Comparison of ENCODE assay signal across 22 cellular contexts in genomic region chr4:82542642-82543041, GRCh38. TPM values are rescaled to one million over a fixed set of nuclear protein-coding genes. Genes with fewer than 3 reads are reported as not detected.
DNase-seq lines count a peak whose midpoint lies in the region; ATAC-seq, FAIRE-seq and TF ChIP-seq lines count a peak whose summit lies in the region.
"Had no signal": no experiment of that assay in that cellular context is flagged by ENCODE, and none has a peak within 500 bp of the region (broad histone marks: within the 10 kb centered on the region; RNA-seq: fewer than 3 reads in every experiment).

No MANE protein-coding gene starts in this region.

- H3K9ac ChIP-seq in IMR-90 (ENCODE audit: low read depth, low read length) (no peak overlapping the region), K562 (ENCODE audit: insufficient read depth in 1 of 2, low read depth in 2 of 2, low read length in 2 of 2) (no peak overlapping the region)
- H3K9ac ChIP-seq: GM23248 had no signal

- H3K79me2 ChIP-seq in K562 (ENCODE audit: control insufficient read depth, insufficient read depth, low read length), result no peaks in the 10 kb centered on the region

- H3K9me3 ChIP-seq in IMR-90 (ENCODE audit: control insufficient read depth, insufficient read depth, low read length), result no peaks in the 10 kb centered on the region
- H3K9me3 ChIP-seq in K562 (replicated peaks; ENCODE audit: control insufficient read depth, insufficient read depth, low read depth, low read length), result no peaks in the 10 kb centered on the region
- H3K9me3 ChIP-seq in mucosa of descending colon, result no peaks in the 10 kb centered on the region
- H3K9me3 ChIP-seq: A549, Caco-2 had no signal

- H4K20me1 ChIP-seq in IMR-90 (ENCODE audit: insufficient read depth, low read length), result no peaks in the 10 kb centered on the region
- H4K20me1 ChIP-seq in K562 (replicated peaks; ENCODE audit: control insufficient read depth, insufficient read depth, low read length), result no peaks in the 10 kb centered on the region

- no peak overlapping the region for H3K18ac ChIP-seq in IMR-90 (ENCODE audit: low read depth, low read length)

- H2BK15ac ChIP-seq in IMR-90 (ENCODE audit: low read depth, low read length), result no peak overlapping the region

- H3K9me1 ChIP-seq in IMR-90 (ENCODE audit: insufficient read depth, low read length) (no peaks in the 10 kb centered on the region), K562 (ENCODE audit: control insufficient read depth, insufficient read depth, low read length) (no peaks in the 10 kb centered on the region)

- FAIRE-seq in K562 (lab: Jason Lieb, UNC), result peak; percentile 48
- FAIRE-seq: A549, D721Med, GM12878, H54, HTR-8/SVneo had no signal

- H3K4me2 ChIP-seq in IMR-90 (ENCODE audit: low read depth, low read length), result peak overlapping the region; percentile 42; the same call in 1 of the 2 replicates
- no peak overlapping the region for H3K4me2 ChIP-seq in K562 (ENCODE audit: insufficient read depth, low read length)
- H3K4me2 ChIP-seq: A549 had no signal

- no peaks in the 10 kb centered on the region for H3K79me1 ChIP-seq in IMR-90 (ENCODE audit: low read depth in 1 of 2, low read length in 2 of 2)

- H3K27ac ChIP-seq in IMR-90 (ENCODE audit: insufficient read depth, low read length) (no peak overlapping the region), K562 (ENCODE audit: extremely low read depth, low read depth, low read length) (no peak overlapping the region)
- H3K27ac ChIP-seq: 22Rv1, A549, C4-2B, GM23248 had no signal

- H3K27me3 ChIP-seq in IMR-90 (ENCODE audit: control insufficient read depth, insufficient read depth, low read length), result peaks cover 6% of the 10 kb centered on the region
- peaks cover 4 to 5% of the 10 kb centered on the region in 2 experiments; a peak in 4 of 5 replicates for H3K27me3 ChIP-seq in K562 (ENCODE audit: control insufficient read depth in 2 of 2, insufficient read depth in 2 of 2, low read length in 2 of 2)

- POLR2A ChIA-PET in IMR-90 (lab: Charles Lee; ENCODE audit: unreplicated experiment), result no interaction called here
- POLR2A ChIA-PET in K562 (lab: Yijun Ruan, JAX), result interaction anchor here (0.6 kb wide), 1 partner anchor 11 kb away, joined by 3 read pairs; no protein-coding TSS in a partner anchor

- no peak overlapping the region for H2AK9ac ChIP-seq in IMR-90 (replicated peaks; ENCODE audit: low read depth, low read length, poor library complexity)

- no CpG with 5 or more reads among the region's 3 CpGs for WGBS in IMR-90 (ENCODE audit: extremely low coverage in 2 of 2, insufficient read length in 1 of 2), 2 experiments
- 6% methylated on average over 3 of the region's 3 CpGs for WGBS in K562 (ENCODE audit: insufficient coverage, low coverage, missing lambda C conversion rate)

- dilution Hi-C loops in IMR-90 (cut with HindIII; ENCODE audit: low sequenced_read_pairs, unreplicated experiment), result no loop called here

- TF ChIP-seq EP300 in K562 (IDR thresholded peaks at IDR 0.05; ENCODE audit: low read length), result no peak

- H3K4ac ChIP-seq in IMR-90 (ENCODE audit: low read depth, low read length), result no peak overlapping the region

- no peak overlapping the region for H4K8ac ChIP-seq in IMR-90 (ENCODE audit: low read depth in 2 of 2, low read length in 2 of 2)

- BruUV-seq in IMR-90 (replicated peaks; lab: Mats Ljungman, UMichigan) (no TSS peak), K562 (replicated peaks; lab: Mats Ljungman, UMichigan) (no TSS peak)

- no peak overlapping the region for H2BK20ac ChIP-seq in IMR-90 (ENCODE audit: low read depth, low read length)

- H2BK5ac ChIP-seq in IMR-90 (ENCODE audit: low read depth, low read length, poor library complexity, severe bottlenecking), result no peak overlapping the region

- H3K36me3 ChIP-seq in IMR-90 (ENCODE audit: control insufficient read depth, insufficient read depth, low read length) (no peaks in the 10 kb centered on the region), K562 (ENCODE audit: control insufficient read depth, insufficient read depth, low read length) (no peaks in the 10 kb centered on the region), mucosa of descending colon (ENCODE audit: low read depth) (no peaks in the 10 kb centered on the region)

- no peak overlapping the region for H3K14ac ChIP-seq in IMR-90 (replicated peaks; ENCODE audit: low read depth, low read length)

- no peak overlapping the region for H4K91ac ChIP-seq in IMR-90 (ENCODE audit: insufficient read depth, low read depth, low read length)

- TF ChIP-seq CTCF in IMR-90 (conservative IDR thresholded peaks at IDR 0.05; ENCODE audit: low read depth, low read length) (no peak), K562 (IDR thresholded peaks at IDR 0.05 in 2 of 3, conservative IDR thresholded peaks at IDR 0.05 in 1 of 3; ENCODE audit: insufficient read depth in 2 of 3, low read depth in 1 of 3, low read length in 3 of 3) (no peak), mucosa of descending colon (IDR thresholded peaks at IDR 0.05) (no peak)

- TF ChIP-seq RAD21 in IMR-90 (IDR thresholded peaks at IDR 0.05; ENCODE audit: low read length), result no peak
- TF ChIP-seq RAD21 in K562 (CRISPR knock-in tag; conservative IDR thresholded peaks at IDR 0.05 in 1 of 2, IDR thresholded peaks at IDR 0.05 in 1 of 2), result no peak

- H3K4me3 ChIP-seq in IMR-90 (ENCODE audit: insufficient read depth, low read depth, low read length) (no peak overlapping the region), K562 (no peak overlapping the region), mucosa of descending colon (no peak overlapping the region)
- H3K4me3 ChIP-seq: A549, GM12878, GM23248 had no signal

- intact Hi-C loops in IMR-90 (cut with micrococcal nuclease) (no loop called here), K562 (cut with micrococcal nuclease) (no loop called here), mucosa of descending colon (cut with DNase I, micrococcal nuclease) (no loop called here)

- TF ChIP-seq POLR2A in IMR-90 (IDR thresholded peaks at IDR 0.05; ENCODE audit: low read depth, low read length) (no peak), K562 (conservative IDR thresholded peaks at IDR 0.05) (no peak)

- CTCF ChIA-PET in IMR-90 (lab: Yijun Ruan, JAX), result no interaction called here
- CTCF ChIA-PET in K562 (lab: Yijun Ruan, JAX; ENCODE audit: low intra/inter-chr PET ratio), result no interaction called here

- H2AK5ac ChIP-seq in IMR-90 (ENCODE audit: low read depth, low read length), result no peak overlapping the region

- H2AFZ ChIP-seq in IMR-90 (replicated peaks; ENCODE audit: low read length, poor library complexity) (no peak overlapping the region), K562 (ENCODE audit: low read depth, low read length) (no peak overlapping the region)
- H2AFZ ChIP-seq: GM23248 had no signal

- H4K5ac ChIP-seq in IMR-90 (ENCODE audit: low read depth, low read length), result no peak overlapping the region

- ATAC-seq in IMR-90 (ENCODE audit: low read depth), result no peak
- no peak for ATAC-seq in K562
- ATAC-seq in mucosa of descending colon, result peak; percentile 45
- ATAC-seq in HG02840 (IDR thresholded peaks at IDR 0.05; ENCODE audit: low FRiP score, unreplicated experiment), result no peak
- ATAC-seq: A549, GM12878 had no signal

- H3K4me1 ChIP-seq in IMR-90 (ENCODE audit: control insufficient read depth, insufficient read depth, low read length) (no peaks in the 10 kb centered on the region), K562 (replicated peaks in 1 of 2; ENCODE audit: control insufficient read depth in 2 of 2, insufficient read depth in 2 of 2, low read length in 2 of 2) (no peaks in the 10 kb centered on the region), mucosa of descending colon (ENCODE audit: low read depth) (no peaks in the 10 kb centered on the region)
- H3K4me1 ChIP-seq: A549 had no signal

- H3K56ac ChIP-seq in IMR-90 (ENCODE audit: extremely low read depth, insufficient read depth, low read length), result no peak overlapping the region

- no peak overlapping the region for H3K23ac ChIP-seq in IMR-90 (ENCODE audit: low read depth, low read length)

- peak; percentile 33 for DNase-seq in DMS53 (lab: John Stamatoyannopoulos, UW)
- DNase-seq in DMS53 treated with DMSO at 0.1 percent for 48 hours (lab: John Stamatoyannopoulos, UW; ENCODE audit: unreplicated experiment), result no peak
- DNase-seq in IMR-90, result no peak
- no peak for DNase-seq in K562 (ENCODE audit: extremely low read depth in 1 of 4, low spot score in 3 of 4)
- DNase-seq in mucosa of descending colon, result no peak
- DNase-seq in DMS 273 (lab: John Stamatoyannopoulos, UW; ENCODE audit: unreplicated experiment), result no peak
- DNase-seq: AML-193; Caco-2; CD4-positive, alpha-beta T cell; DMS153; DND-41; EL; GM23248; HCEC 1CT had no signal

- H2BK120ac ChIP-seq in IMR-90 (ENCODE audit: low read depth, low read length), result no peak overlapping the region

- in situ Hi-C loops in IMR-90 (cut with MboI; ENCODE audit: low sequenced_read_pairs), result no loop called here
- in situ Hi-C loops in K562 (cut with MboI), result no loop called here

TF ChIP-seq in IMR-90, 13 proteins besides CTCF, POLR2A, EP300 and RAD21 (continues in another document):
- TF ChIP-seq SMC3 (IDR thresholded peaks at IDR 0.05; ENCODE audit: low read depth, low read length) (no peak), CHD1 (IDR thresholded peaks at IDR 0.05; ENCODE audit: low read depth, low read length) (no peak)

TF ChIP-seq in K562, 482 proteins besides CTCF, POLR2A, EP300 and RAD21 (continues in another document):
- TF ChIP-seq EP400 (IDR thresholded peaks at IDR 0.05), result no peak
- no peak for TF ChIP-seq MCM7 (IDR thresholded peaks at IDR 0.05)
- no peak for TF ChIP-seq MXI1 (IDR thresholded peaks at IDR 0.05; ENCODE audit: low read depth, low read length)

RNA-seq across cellular contexts. Expression of gene TMEM150C, which starts 19.1 kb away (rescaled TPM):
- total RNA-seq in IMR-90 (2012; rRNA removed) (under 0.01 and 0.36 TPM in 2 replicates), K562 (2014; rRNA removed) (not detected in 2 replicates), K562 (2014; rRNA removed; fragmentation: Illumina TruSeq; extraction: Trizol) (not detected in 2 replicates), K562 (2015; rRNA removed; fragmentation: Illumina TruSeq; extraction: Trizol) (not detected in 2 replicates), K562 (2021) (0.07 TPM in 2 replicates), mucosa of descending colon (1 to 10 TPM; 1.6 to 9.4 (median 3.4) TPM)
- polyA plus RNA-seq in IMR-90 (2012; rRNA removed) (0.09 and 0.10 TPM in 2 replicates), K562 (2011; rRNA removed) (not detected in 2 replicates), K562 (2014; fragmentation: Illumina TruSeq; extraction: Trizol) (not detected in 2 replicates), K562 (2014; fragmentation: Nextera tagmentation; extraction: Ambion mirVana) (not detected), K562 (2014; rRNA removed) (not detected in 2 replicates)
- 0.03 TPM in 2 replicates for polyA plus RNA-seq in IMR-90 (2012; cell fraction: cytosol; rRNA removed)
- polyA plus RNA-seq in IMR-90 (2012; cell fraction: nucleus; rRNA removed; ENCODE audit: low replicate concordance), result 0.02 and 0.03 TPM in 2 replicates
- total RNA-seq in K562 (2011; cell fraction: chromatin; rRNA removed; ENCODE audit: low replicate concordance), result not detected in 2 replicates
- total RNA-seq in K562 (2011; cell fraction: nucleolus; rRNA removed), result not detected in 2 replicates
- total RNA-seq in K562 (2011; cell fraction: nucleoplasm; rRNA removed), result not detected in 2 replicates
- polyA plus RNA-seq in K562 (2011; cell fraction: cytosol; rRNA removed), result not detected in 2 replicates
- not detected in 2 replicates for polyA plus RNA-seq in K562 (2011; cell fraction: nucleus; rRNA removed)
- not detected in 2 replicates for polyA plus RNA-seq in K562 (2012)
- polyA minus RNA-seq in K562 (2011; rRNA and poly(A)+ RNA removed), result not detected in 2 replicates
- polyA minus RNA-seq in K562 (2011; cell fraction: cytosol; rRNA and poly(A)+ RNA removed), result not detected in 2 replicates
- not detected in 2 replicates for polyA minus RNA-seq in K562 (2011; cell fraction: nucleus; rRNA and poly(A)+ RNA removed)
- total RNA-seq: CD4-positive, alpha-beta T cell had no signal
